ENCODE assay signal across 8 cellular contexts in genomic region chr2:70995227-70995729, GRCh38. TPM values are rescaled to one million over a fixed set of nuclear protein-coding genes. Genes with fewer than 3 reads are reported as not detected.
DNase-seq lines count a peak whose midpoint lies in the region; ATAC-seq and TF ChIP-seq lines count a peak whose summit lies in the region.

No MANE protein-coding gene starts in this region.

- H2AK5ac ChIP-seq in IMR-90 (ENCODE audit: low read depth, low read length): no peak overlapping the region

- peaks cover 10% of the 10 kb centered on the region; the same call in 1 of the 2 replicates for H3K9me1 ChIP-seq in IMR-90 (ENCODE audit: insufficient read depth, low read length)

- H3K4ac ChIP-seq in IMR-90 (ENCODE audit: low read depth, low read length): peak overlapping the region; percentile 3; the same call in 1 of the 2 replicates

- H2AK9ac ChIP-seq in IMR-90 (replicated peaks; ENCODE audit: low read depth, low read length, poor library complexity): peak overlapping the region; percentile 51

- peak; percentile 47 for ATAC-seq in GM21447 (IDR thresholded peaks at IDR 0.05; ENCODE audit: unreplicated experiment)
- no peak for ATAC-seq in IMR-90 (ENCODE audit: low read depth)
- ATAC-seq in SK-N-SH treated with all-trans-retinoic acid at 6 μM for 48 hours: peak; percentile 79
- peak; percentile 48 for ATAC-seq in body of pancreas

- peaks cover 11% of the 10 kb centered on the region for H3K4me1 ChIP-seq in IMR-90 (ENCODE audit: control insufficient read depth, insufficient read depth, low read length)
- H3K4me1 ChIP-seq in body of pancreas: peaks cover 28% of the 10 kb centered on the region

- peak overlapping the region; percentile 85 for H3K4me2 ChIP-seq in IMR-90 (ENCODE audit: low read depth, low read length)

- H3K27me3 ChIP-seq in IMR-90 (ENCODE audit: control insufficient read depth, insufficient read depth, low read length): no peaks in the 10 kb centered on the region
- no peaks in the 10 kb centered on the region for H3K27me3 ChIP-seq in body of pancreas

- no peak for TF ChIP-seq RAD21 in IMR-90 (IDR thresholded peaks at IDR 0.05; ENCODE audit: low read length)

- peak overlapping the region; percentile 100 for H2AFZ ChIP-seq in IMR-90 (replicated peaks; ENCODE audit: low read length, poor library complexity)

- H3K79me1 ChIP-seq in IMR-90 (ENCODE audit: low read depth in 1 of 2, low read length in 2 of 2): peaks cover 18 to 30% of the 10 kb centered on the region in 2 experiments

- TF ChIP-seq CTCF in IMR-90 (conservative IDR thresholded peaks at IDR 0.05; ENCODE audit: low read depth, low read length) (peak; percentile 27), body of pancreas (IDR thresholded peaks at IDR 0.05) (peak; percentile 24 to 59 (median 38))

- in situ Hi-C loops in IMR-90 (cut with MboI; ENCODE audit: low sequenced_read_pairs): no loop called here

- CTCF ChIA-PET in IMR-90 (lab: Yijun Ruan, JAX): no interaction called here

- dilution Hi-C loops in IMR-90 (cut with HindIII; ENCODE audit: low sequenced_read_pairs, unreplicated experiment): no loop called here

- no peak overlapping the region for H3K18ac ChIP-seq in IMR-90 (ENCODE audit: low read depth, low read length)

- peak overlapping the region; percentile 2; the same call in 1 of the 2 replicates for H3K27ac ChIP-seq in IMR-90 (ENCODE audit: insufficient read depth, low read length)
- H3K27ac ChIP-seq in body of pancreas: peak overlapping the region; percentile 4 to 79 (median 78)

- DNase-seq in EL: peak; percentile 34
- DNase-seq in IMR-90: peak; percentile 17
- peak in 3 of 4 donors; percentile 52 to 63 (median 56) for DNase-seq in body of pancreas
- DNase-seq in iPS-NIHi7 (ENCODE audit: extremely low spot score): peak; percentile 46
- DNase-seq in stimulated activated CD4-positive, alpha-beta T cell treated with anti-CD3 and anti-CD28 coated beads, Interleukin-2, amount 100 ng/mL, for 24 hours: peak; percentile 48 to 56
- DNase-seq in occipital lobe (lab: John Stamatoyannopoulos, UW): no peak

- H2BK120ac ChIP-seq in IMR-90 (ENCODE audit: low read depth, low read length): no peak overlapping the region

- no CpG with 5 or more reads among the region's 18 CpGs for WGBS in IMR-90 (ENCODE audit: extremely low coverage in 2 of 2, insufficient read length in 1 of 2), 2 experiments
- WGBS in body of pancreas, 2 donors: 0 to 1% methylated on average over 18 of the region's 18 CpGs

- no peak overlapping the region; the same call in 1 of the 2 replicates for H4K91ac ChIP-seq in IMR-90 (ENCODE audit: insufficient read depth, low read depth, low read length)

- H3K4me3 ChIP-seq in IMR-90 (ENCODE audit: insufficient read depth, low read depth, low read length) (peak overlapping the region; percentile 58), body of pancreas (peak overlapping the region; percentile 41 to 98)

- H3K9me3 ChIP-seq in IMR-90 (ENCODE audit: control insufficient read depth, insufficient read depth, low read length) (no peaks in the 10 kb centered on the region), body of pancreas (no peaks in the 10 kb centered on the region)

- no peak overlapping the region for H2BK15ac ChIP-seq in IMR-90 (ENCODE audit: low read depth, low read length)

- H3K9ac ChIP-seq in IMR-90 (ENCODE audit: low read depth, low read length): peak overlapping the region; percentile 67

- H3K56ac ChIP-seq in IMR-90 (ENCODE audit: extremely low read depth, insufficient read depth, low read length): peak overlapping the region; percentile 3; the same call in 1 of the 2 replicates

- no peak overlapping the region for H2BK5ac ChIP-seq in IMR-90 (ENCODE audit: low read depth, low read length, poor library complexity, severe bottlenecking)

- peak overlapping the region; percentile 14; the same call in 1 of the 2 replicates for H4K5ac ChIP-seq in IMR-90 (ENCODE audit: low read depth, low read length)

- no peak overlapping the region for H3K23ac ChIP-seq in IMR-90 (ENCODE audit: low read depth, low read length)

- intact Hi-C loops in IMR-90 (cut with micrococcal nuclease) (loop anchor here (2.0 kb wide), 2 partner anchors 30 to 74 kb away; partner anchors contain the start of gene NAGK), body of pancreas (cut with DNase I) (no loop called here)

- POLR2A ChIA-PET in IMR-90 (lab: Charles Lee; ENCODE audit: unreplicated experiment): no interaction called here

- peak overlapping the region; percentile 57 to 80 for H4K8ac ChIP-seq in IMR-90 (ENCODE audit: low read depth in 2 of 2, low read length in 2 of 2)

- no TSS peak for BruUV-seq in IMR-90 (replicated peaks; lab: Mats Ljungman, UMichigan)

- peaks cover 21% of the 10 kb centered on the region for H4K20me1 ChIP-seq in IMR-90 (ENCODE audit: insufficient read depth, low read length)

- no peak overlapping the region for H2BK20ac ChIP-seq in IMR-90 (ENCODE audit: low read depth, low read length)

- peaks cover 12% of the 10 kb centered on the region for H3K36me3 ChIP-seq in IMR-90 (ENCODE audit: control insufficient read depth, insufficient read depth, low read length)
- H3K36me3 ChIP-seq in body of pancreas (replicated peaks in 1 of 2; ENCODE audit: insufficient read depth in 1 of 2, low read depth in 2 of 2): no peaks in the 10 kb centered on the region

- H3K14ac ChIP-seq in IMR-90 (replicated peaks; ENCODE audit: low read depth, low read length): no peak overlapping the region

- TF ChIP-seq POLR2A in IMR-90 (IDR thresholded peaks at IDR 0.05; ENCODE audit: low read depth, low read length) (no peak), body of pancreas (IDR thresholded peaks at IDR 0.05) (no peak)

TF ChIP-seq in IMR-90, 13 proteins besides CTCF, POLR2A, EP300 and RAD21 (continues in another document):
- TF ChIP-seq MAFK (IDR thresholded peaks at IDR 0.05; ENCODE audit: low read depth, low read length): no peak
- no peak for TF ChIP-seq CEBPB (IDR thresholded peaks at IDR 0.05; ENCODE audit: low read depth, low read length)
- no peak for TF ChIP-seq MXI1 (IDR thresholded peaks at IDR 0.05; ENCODE audit: borderline replicate concordance, low read depth, low read length)
- no peak for TF ChIP-seq USF2 (IDR thresholded peaks at IDR 0.05; ENCODE audit: low read depth, low read length)
- no peak for TF ChIP-seq RCOR1 (IDR thresholded peaks at IDR 0.05; ENCODE audit: insufficient replicate concordance, low read length)
- TF ChIP-seq FOS (IDR thresholded peaks at IDR 0.05; ENCODE audit: low read depth, low read length): no peak
- TF ChIP-seq RFX5 (IDR thresholded peaks at IDR 0.05; ENCODE audit: low read depth, low read length): no peak
- TF ChIP-seq BHLHE40 (IDR thresholded peaks at IDR 0.05; ENCODE audit: low read depth, low read length): no peak
- no peak for TF ChIP-seq CHD1 (IDR thresholded peaks at IDR 0.05; ENCODE audit: low read depth, low read length)
- TF ChIP-seq MAZ (IDR thresholded peaks at IDR 0.05; ENCODE audit: borderline replicate concordance, low read depth, low read length): no peak

TF ChIP-seq in SK-N-SH treated with all-trans-retinoic acid at 6 μM for 48 hours, 23 proteins besides CTCF, POLR2A, EP300 and RAD21:
- TF ChIP-seq TOX (CRISPR knock-in tag; IDR thresholded peaks at IDR 0.05; ENCODE audit: borderline replicate concordance): no peak
TF ChIP-seq in SK-N-SH treated with all-trans-retinoic acid at 6 μM for 48 hours: peak in this region for 0.

RNA-seq across cellular contexts. Expression of gene TEX261, which starts 0.6 kb away (rescaled TPM):
- total RNA-seq in IMR-90 (2012; rRNA removed) (26.3 and 31.1 TPM in 2 replicates), body of pancreas (10 to 100 TPM; 16.6 to 19.1 TPM), occipital lobe (18.1 TPM)
- 64.7 and 69.8 TPM in 2 replicates for polyA plus RNA-seq in IMR-90 (2012; rRNA removed)
- polyA plus RNA-seq in IMR-90 (2012; cell fraction: cytosol; rRNA removed): 200 and 230 TPM in 2 replicates
- polyA plus RNA-seq in IMR-90 (2012; cell fraction: nucleus; rRNA removed; ENCODE audit: low replicate concordance): 58.4 and 142 TPM in 2 replicates

RNA-seq across cellular contexts. Expression of gene ANKRD53, which starts 16.8 kb away (rescaled TPM):
- total RNA-seq in IMR-90 (2012; rRNA removed) (0.54 and 0.56 TPM in 2 replicates), body of pancreas (10 to 100 TPM in 1 of 2 donors, 1 to 10 TPM in 1; 4.7 to 10.2 TPM), occipital lobe (0.62 TPM)
- 1.0 and 1.2 TPM in 2 replicates for polyA plus RNA-seq in IMR-90 (2012; rRNA removed)
- 1.8 and 2.6 TPM in 2 replicates for polyA plus RNA-seq in IMR-90 (2012; cell fraction: cytosol; rRNA removed)
- 3.3 and 5.0 TPM in 2 replicates for polyA plus RNA-seq in IMR-90 (2012; cell fraction: nucleus; rRNA removed; ENCODE audit: low replicate concordance)

RNA-seq across cellular contexts. Expression of gene ATP6V1B1, which starts 59.6 kb away (rescaled TPM):
- total RNA-seq in IMR-90 (2012; rRNA removed) (0.28 TPM in 1 of 2 replicates, not detected in the other), body of pancreas (10 to 100 TPM in 1 of 2 donors, 1 to 10 TPM in 1; 9.9 to 17.9 TPM), occipital lobe (not detected)
- polyA plus RNA-seq in IMR-90 (2012; rRNA removed): 1.3 and 1.4 TPM in 2 replicates
- polyA plus RNA-seq in IMR-90 (2012; cell fraction: cytosol; rRNA removed): 0.51 TPM in 1 of 2 replicates, not detected in the other
- 17.8 and 20.6 TPM in 2 replicates for polyA plus RNA-seq in IMR-90 (2012; cell fraction: nucleus; rRNA removed; ENCODE audit: low replicate concordance)
